Comparison of ENCODE assay signal across 11 cellular contexts in the genomic region with DNA sequence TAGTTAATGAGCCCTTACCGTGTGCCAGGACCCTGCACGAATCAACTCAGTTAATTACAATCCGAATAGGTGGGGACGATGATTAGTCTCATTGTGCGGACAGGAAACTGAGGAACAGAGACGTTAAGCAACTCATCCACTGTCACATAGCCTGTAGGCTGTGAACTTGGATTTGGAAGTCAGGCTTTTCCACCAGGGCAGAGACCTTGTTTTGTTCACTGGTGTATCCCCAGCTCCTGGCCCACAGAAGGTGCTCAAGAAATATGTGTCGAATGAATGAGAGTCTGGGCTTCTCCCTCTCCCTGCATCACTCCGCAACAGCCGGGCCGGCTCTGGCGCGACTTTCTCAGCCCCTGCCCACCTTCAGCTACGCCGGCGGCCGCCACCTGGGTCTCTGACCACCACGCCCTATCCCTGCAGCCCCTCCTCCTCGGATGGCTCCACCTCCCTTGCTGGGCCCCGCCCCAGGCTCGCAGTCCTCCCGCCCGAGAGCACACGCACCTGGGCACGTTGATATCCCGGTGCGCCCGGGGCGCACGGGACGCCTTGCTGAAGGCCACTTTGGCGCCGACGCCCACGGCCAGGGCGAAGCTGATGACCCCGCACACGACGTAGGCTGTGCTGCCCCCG. TPM values are rescaled to one million over a fixed set of nuclear protein-coding genes. Genes with fewer than 3 reads are reported as not detected.
DNase-seq lines count a peak whose midpoint lies in the region; ATAC-seq and TF ChIP-seq lines count a peak whose summit lies in the region.
"Had no signal": no experiment of that assay in that cellular context is flagged by ENCODE, and none has a peak within 500 bp of the region (broad histone marks: within the 10 kb centered on the region; RNA-seq: fewer than 3 reads in every experiment).

No MANE protein-coding gene starts in this region.

- intact Hi-C loops in Right ventricle myocardium superior (cut with DNase I), result no loop called here
- intact Hi-C loops in heart right ventricle (cut with DNase I), result no loop called here

- peak overlapping the region in 2 of 5 experiments; percentile 25 to 42 for H3K27ac Mint-ChIP-seq in brain
- no peak overlapping the region for H3K27ac Mint-ChIP-seq in nephron

- H3K27me3 ChIP-seq in heart right ventricle, result peaks cover 26 to 96% (median 92%) of the 10 kb centered on the region in 7 donors

- H3K4me1 Mint-ChIP-seq in brain (peaks cover 40% of the 10 kb centered on the region), nephron (peaks cover 22% of the 10 kb centered on the region)

- H3K27me3 Mint-ChIP-seq in brain, result peaks cover 79% of the 10 kb centered on the region
- H3K27me3 Mint-ChIP-seq in nephron (ENCODE audit: low read depth), result peaks cover 33% of the 10 kb centered on the region

- H3K36me3 ChIP-seq in heart right ventricle, result no peaks in the 10 kb centered on the region

- no peaks in the 10 kb centered on the region for H3K9me3 ChIP-seq in heart right ventricle

- 1 to 3% methylated on average over 39 of the region's 39 CpGs for WGBS in heart right ventricle, 2 donors

- peaks cover 0 to 20% (median 4%) of the 10 kb centered on the region in 9 donors for H3K4me1 ChIP-seq in heart right ventricle

- H3K27ac ChIP-seq in heart right ventricle, result no peak overlapping the region
- H3K27ac ChIP-seq: skin epidermis had no signal

- H3K4me3 ChIP-seq in heart right ventricle, result no peak overlapping the region

- H3K4me3 Mint-ChIP-seq in brain (peak overlapping the region; percentile 68 to 82 (median 77)), nephron (peak overlapping the region in 2 of 3 experiments; percentile 4 to 24)

- H3K9me3 Mint-ChIP-seq in brain (peaks cover 0 to 18% (median 11%) of the 10 kb centered on the region in 5 experiments), nephron (peaks cover 9% of the 10 kb centered on the region)

- no peak for ATAC-seq in Right ventricle myocardium superior (ENCODE audit: poor library complexity)
- ATAC-seq in HG02678 (IDR thresholded peaks at IDR 0.05; ENCODE audit: unreplicated experiment), result no peak
- ATAC-seq in heart right ventricle, result no peak

- TF ChIP-seq CTCF in brain (conservative IDR thresholded peaks at IDR 0.05) (no peak), nephron (IDR thresholded peaks at IDR 0.05; ENCODE audit: unreplicated experiment in 3 of 3) (no peak), heart right ventricle (IDR thresholded peaks at IDR 0.05) (no peak)

- DNase-seq in NCI-H345 (lab: John Stamatoyannopoulos, UW) (peak; percentile 42), NCI-H345 treated with DMSO at 0.1 percent for 48 hours (lab: John Stamatoyannopoulos, UW; ENCODE audit: unreplicated experiment) (no peak), NCI-H128 (lab: John Stamatoyannopoulos, UW; ENCODE audit: unreplicated experiment) (peak; percentile 12), Right ventricle myocardium superior (no peak), heart right ventricle (no peak)
- DNase-seq: OCI-M1 had no signal

- H3K36me3 Mint-ChIP-seq in brain (peaks cover 22% of the 10 kb centered on the region), nephron (ENCODE audit: low read depth) (no peaks in the 10 kb centered on the region)

RNA-seq across cellular contexts. Expression of a gene that starts 1.3 kb away (rescaled TPM):
- polyA plus RNA-seq in brain (ENCODE audit: insufficient read depth, low read depth, low replicate concordance) (6.0 TPM), heart right ventricle (under 1 TPM in 1 of 2 donors, not detected in 1; under 0.01 TPM)
- total RNA-seq in Right ventricle myocardium superior (not detected), heart right ventricle (not detected)

RNA-seq across cellular contexts. Expression of a gene that starts 19.6 kb away (rescaled TPM):
- polyA plus RNA-seq in brain (ENCODE audit: insufficient read depth, low read depth, low replicate concordance) (43.8 TPM), heart right ventricle (100 to 1,000 TPM in 1 of 2 donors, 10 to 100 TPM in 1; 88.7 to 117 TPM)
- total RNA-seq in Right ventricle myocardium superior (48.9 TPM), heart right ventricle (10 to 100 TPM; 42.5 to 69.8 (median 48.3) TPM)

RNA-seq across cellular contexts. Expression of a gene that starts 22.7 kb away (rescaled TPM):
- polyA plus RNA-seq in brain (ENCODE audit: insufficient read depth, low read depth, low replicate concordance) (3.1 TPM), heart right ventricle (not detected)
- total RNA-seq in Right ventricle myocardium superior (not detected), heart right ventricle (not detected)
- total RNA-seq: frontal cortex had no signal

RNA-seq across cellular contexts. Expression of a gene that starts 34.2 kb away (rescaled TPM):
- polyA plus RNA-seq in brain (ENCODE audit: insufficient read depth, low read depth, low replicate concordance) (222 TPM), heart right ventricle (10 to 100 TPM in 1 of 2 donors, 1 to 10 TPM in 1; 8.0 to 25.5 TPM)
- total RNA-seq in Right ventricle myocardium superior (22.6 TPM), heart right ventricle (10 to 100 TPM; 25.0 to 42.1 (median 30.7) TPM)

RNA-seq across cellular contexts. Expression of a gene that starts 34.6 kb away (rescaled TPM):
- 6.5 TPM for polyA plus RNA-seq in brain (ENCODE audit: insufficient read depth, low read depth, low replicate concordance)
- 4.7 TPM for total RNA-seq in Right ventricle myocardium superior
- total RNA-seq in heart right ventricle, result 1 to 10 TPM; 2.5 to 7.8 (median 4.3) TPM
- 1 to 10 TPM; 4.9 to 7.5 TPM for polyA plus RNA-seq in heart right ventricle

Comparison
In these comparisons a context has a peak if more than half of its experiments do, and no peak if none do; other contexts are left out.
1. DNase-seq: peak in NCI-H345 (single experiment) and NCI-H128 (single experiment); none in NCI-H345 treated with DMSO at 0.1 percent for 48 hours (single experiment), Right ventricle myocardium superior (single experiment) and heart right ventricle (0 of 2).